Comparison of ENCODE assay signal across 1 cellular context in the genomic region with DNA sequence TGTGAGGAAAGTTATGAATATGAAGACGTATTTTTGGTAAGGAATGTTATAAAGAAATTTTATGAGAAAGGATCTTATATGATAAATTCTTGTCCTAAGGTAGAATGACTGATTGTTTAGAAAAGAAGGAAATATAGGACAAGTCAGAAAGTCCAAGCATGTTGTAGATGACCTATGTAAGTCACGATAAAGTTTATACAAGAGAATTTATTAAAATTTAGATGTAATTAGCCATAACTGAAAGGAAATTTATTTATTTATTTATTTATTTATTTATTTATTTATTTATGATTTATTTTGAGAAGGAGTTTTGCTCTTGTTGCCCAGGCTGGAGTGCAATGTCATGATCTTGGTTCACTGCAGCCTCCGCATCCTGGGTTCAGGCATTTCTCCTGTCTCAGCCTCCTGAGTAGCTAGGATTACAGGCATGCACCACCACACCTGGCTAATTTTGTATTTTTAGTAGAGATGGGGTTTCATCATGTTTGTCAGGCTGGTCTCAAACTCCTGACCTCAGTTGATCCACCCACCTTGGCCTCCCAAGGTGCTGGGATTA. TPM values are rescaled to one million over a fixed set of nuclear protein-coding genes. Genes with fewer than 3 reads are reported as not detected.
"Had no signal": no experiment of that assay in that cellular context is flagged by ENCODE, and none has a peak within 500 bp of the region (broad histone marks: within the 10 kb centered on the region; RNA-seq: fewer than 3 reads in every experiment).

No MANE protein-coding gene starts in this region.

RNA-seq across cellular contexts. Expression of a gene that starts 12.3 kb away (rescaled TPM):
- total RNA-seq: naive thymus-derived CD8-positive, alpha-beta T cell had no signal
- polyA plus RNA-seq: naive thymus-derived CD8-positive, alpha-beta T cell had no signal
